In genomic region chr2:121826036-121826435, GRCh38 we compare ENCODE assay signal across 16 cellular contexts.
"Had no signal": no experiment of that assay in that cellular context is flagged by ENCODE, and none has a peak within 500 bp of the region (broad histone marks: within the 10 kb centered on the region; RNA-seq: fewer than 3 reads in every experiment).

No MANE protein-coding gene starts in this region.

- H3K9me3 Mint-ChIP-seq: activated CD4-positive, alpha-beta memory T cell treated with anti-CD3 and anti-CD28 coated beads, Interleukin-2, amount 10 ng/mL, durations not matched to agents 7 days and 5 days; activated T-cell treated with anti-CD3 and anti-CD28 coated beads, Interleukin-2, amount 50 U/mL, for 72 hours had no signal

- H3K27me3 ChIP-seq: ascending aorta, gastrocnemius medialis, vagina had no signal

- H3K4me1 Mint-ChIP-seq: activated CD4-positive, alpha-beta memory T cell treated with anti-CD3 and anti-CD28 coated beads, Interleukin-2, amount 10 ng/mL, durations not matched to agents 7 days and 5 days; mesothelial cell of epicardium had no signal

- H3K27ac ChIP-seq: ascending aorta, coronary artery, gastrocnemius medialis, lower lobe of right lung, parathyroid adenoma, tibial artery, vagina had no signal

- H3K27ac Mint-ChIP-seq: activated CD4-positive, alpha-beta memory T cell treated with anti-CD3 and anti-CD28 coated beads, Interleukin-2, amount 10 ng/mL, durations not matched to agents 7 days and 5 days; activated T-cell treated with anti-CD3 and anti-CD28 coated beads, Interleukin-2, amount 50 U/mL, for 72 hours; mesothelial cell of epicardium had no signal

- ATAC-seq: activated T-cell treated with anti-CD3 and anti-CD28 coated beads, Interleukin-2, amount 50 U/mL, for 72 hours; gastrocnemius medialis had no signal

- H3K4me1 ChIP-seq: ascending aorta, gastrocnemius medialis, lower lobe of right lung, parathyroid adenoma, tibial artery, vagina had no signal

- H3K36me3 ChIP-seq: ascending aorta, gastrocnemius medialis, lower lobe of right lung, tibial artery, vagina had no signal

- H3K4me3 ChIP-seq: ascending aorta, coronary artery, gastrocnemius medialis, lower lobe of right lung, tibial artery, vagina had no signal

- H2AFZ ChIP-seq: parathyroid adenoma had no signal

- H3K4me3 Mint-ChIP-seq: activated CD4-positive, alpha-beta memory T cell treated with anti-CD3 and anti-CD28 coated beads, Interleukin-2, amount 10 ng/mL, durations not matched to agents 7 days and 5 days; activated T-cell treated with anti-CD3 and anti-CD28 coated beads, Interleukin-2, amount 50 U/mL, for 72 hours; mesothelial cell of epicardium had no signal

- H3K9me3 ChIP-seq: ascending aorta, gastrocnemius medialis, lower lobe of right lung, tibial artery, vagina had no signal

- H3K9ac ChIP-seq: parathyroid adenoma had no signal

- DNase-seq: activated CD4-positive, alpha-beta memory T cell treated with anti-CD3 and anti-CD28 coated beads, Interleukin-2, amount 10 ng/mL, durations not matched to agents 7 days and 5 days; activated T-cell treated with anti-CD3 and anti-CD28 coated beads, Interleukin-2, amount 50 U/mL, for 72 hours; central memory CD4-positive, alpha-beta T cell; effector CD4-positive, alpha-beta T cell; gastrocnemius medialis; kidney glomerular epithelial cell; lower lobe of right lung; naive B cell; retina; T-helper 9 cell; tibial artery had no signal

- H3K79me2 ChIP-seq: parathyroid adenoma had no signal

- H3K36me3 Mint-ChIP-seq: mesothelial cell of epicardium, naive B cell had no signal
